In genomic region chr18:52160652-52161051, GRCh38 we compare ENCODE assay signal across 17 cellular contexts.
DNase-seq lines count a peak whose midpoint lies in the region; ATAC-seq and TF ChIP-seq lines count a peak whose summit lies in the region.
"Had no signal": no experiment of that assay in that cellular context is flagged by ENCODE, and none has a peak within 500 bp of the region (broad histone marks: within the 10 kb centered on the region; RNA-seq: fewer than 3 reads in every experiment).

No MANE protein-coding gene starts in this region.

- H3F3A ChIP-seq in PC-9 (ENCODE audit: insufficient read depth, low read depth): peaks cover 18% of the 10 kb centered on the region

- TF ChIP-seq CTCF in PC-9 (conservative IDR thresholded peaks at IDR 0.05) (no peak), esophagus squamous epithelium (IDR thresholded peaks at IDR 0.05) (no peak), GM10248 (IDR thresholded peaks at IDR 0.05; ENCODE audit: control extremely low read depth, extremely low read depth, low read depth, missing control alignments) (no peak)

- H3K4me3 ChIP-seq in PC-9: no peak overlapping the region
- no peak overlapping the region for H3K4me3 ChIP-seq in mesodermal cell (ENCODE audit: extremely low read depth, insufficient read depth, low read length, poor library complexity, severe bottlenecking)
- H3K4me3 ChIP-seq in esophagus squamous epithelium: no peak overlapping the region
- H3K4me3 ChIP-seq: BLaER1, gastrocnemius medialis, SK-N-MC, uterus had no signal

- H2AFZ ChIP-seq in PC-9: no peak overlapping the region

- TF ChIP-seq POLR2A in esophagus squamous epithelium (IDR thresholded peaks at IDR 0.05): no peak

- H3K79me2 ChIP-seq in PC-9 (ENCODE audit: low read depth): no peaks in the 10 kb centered on the region

- H3K9me3 ChIP-seq in PC-9 (ENCODE audit: insufficient read depth, low read depth) (peaks cover 51% of the 10 kb centered on the region), mesodermal cell (ENCODE audit: control insufficient read depth, low read length) (peaks cover 4% of the 10 kb centered on the region), esophagus squamous epithelium (peaks cover 0 to 15% (median 0%) of the 10 kb centered on the region in 3 donors)
- H3K9me3 ChIP-seq: gastrocnemius medialis, uterus had no signal

- H4K20me1 ChIP-seq in PC-9 (ENCODE audit: insufficient read depth): no peaks in the 10 kb centered on the region
- H4K20me1 ChIP-seq: BLaER1 had no signal

- intact Hi-C loops in PC-9 (cut with micrococcal nuclease; ENCODE audit: unreplicated experiment) (loop anchor here (1.0 kb wide), 1 partner anchor 10 kb away; no protein-coding TSS in a partner anchor), cardiac septum (cut with DNase I) (no loop called here), esophagus squamous epithelium (cut with DNase I) (no loop called here)

- POLR2A ChIA-PET in PC-9 (lab: Charles Lee; ENCODE audit: unreplicated experiment): interaction anchor here (0.5 kb wide), 1 partner anchor 174 kb away, joined by 3 read pairs; no protein-coding TSS in a partner anchor
- POLR2A ChIA-PET in GM10248 (lab: Yijun Ruan, JAX): no interaction called here

- H3K36me3 ChIP-seq in PC-9 (ENCODE audit: low read depth) (no peaks in the 10 kb centered on the region), mesodermal cell (ENCODE audit: control insufficient read depth, insufficient read depth, low read length) (no peaks in the 10 kb centered on the region), esophagus squamous epithelium (no peaks in the 10 kb centered on the region)
- H3K36me3 ChIP-seq: BLaER1, gastrocnemius medialis, uterus had no signal

- H3K27me3 ChIP-seq in PC-9 (ENCODE audit: insufficient read depth, low read depth) (no peaks in the 10 kb centered on the region), esophagus squamous epithelium (no peaks in the 10 kb centered on the region)
- H3K27me3 ChIP-seq: BLaER1, gastrocnemius medialis, uterus had no signal

- H3K4me1 ChIP-seq in PC-9 (replicated peaks; ENCODE audit: insufficient read depth) (peaks cover 35% of the 10 kb centered on the region), mesodermal cell (ENCODE audit: control insufficient read depth, insufficient read depth, low read length, poor library complexity, severe bottlenecking) (peaks cover 6% of the 10 kb centered on the region), esophagus squamous epithelium (no peaks in the 10 kb centered on the region)
- H3K4me1 ChIP-seq: BLaER1, gastrocnemius medialis, uterus had no signal

- 73 to 74% methylated on average over 2 of the region's 2 CpGs for WGBS in mesodermal cell (ENCODE audit: insufficient coverage in 2 of 2), 2 experiments
- WGBS in esophagus squamous epithelium, 2 donors: 47 to 49% methylated on average over 2 of the region's 2 CpGs

- DNase-seq in H4 (ENCODE audit: low spot score) (peak; percentile 27), PC-9 (peak; percentile 52 to 96), cardiac septum (ENCODE audit: low spot score) (no peak), Ammon's horn (ENCODE audit: low spot score) (no peak), esophagus squamous epithelium (lab: John Stamatoyannopoulos, UW) (no peak), GM10248 (ENCODE audit: extremely low spot score) (no peak)
- DNase-seq: effector CD8-positive, alpha-beta T cell; gastrocnemius medialis; kidney; NCI-H1092; stimulated activated naive CD8-positive, alpha-beta T cell treated with anti-CD3 and anti-CD28 coated beads, Interleukin-15, Interleukin-2, amounts not matched to agents 100 U/mL and 50 U/mL, for 24 hours; uterus had no signal

- H3K4me2 ChIP-seq in PC-9: peak overlapping the region; percentile 50
- H3K4me2 ChIP-seq: BLaER1 had no signal

- H3K9me2 ChIP-seq in PC-9 (ENCODE audit: insufficient read depth): no peaks in the 10 kb centered on the region

- H3K27ac ChIP-seq in PC-9 (peak overlapping the region; percentile 83), mesodermal cell (ENCODE audit: low read depth, low read length, severe bottlenecking) (peak overlapping the region; percentile 43), esophagus squamous epithelium (no peak overlapping the region)
- H3K27ac ChIP-seq: BLaER1, gastrocnemius medialis, SK-N-MC, uterus had no signal

- no TSS peak for BruUV-seq in PC-9 (replicated peaks; lab: Mats Ljungman, UMichigan)

- ATAC-seq in esophagus mucosa: peak; percentile 68
- ATAC-seq: gastrocnemius medialis; HepG2; stimulated activated naive CD8-positive, alpha-beta T cell treated with anti-CD3 and anti-CD28 coated beads, Interleukin-15, Interleukin-2, amounts not matched to agents 100 U/mL and 50 U/mL, for 24 hours had no signal

- CTCF ChIA-PET in PC-9 (lab: Charles Lee) (no interaction called here), GM10248 (lab: Yijun Ruan, JAX) (interaction anchor here (1.3 to 2.1 kb wide), 4 partner anchors 19 to 39 kb away, joined by 3 to 7 read pairs (median 3); no protein-coding TSS in a partner anchor)

Comparison
In these comparisons a context has a peak if more than half of its experiments do, and no peak if none do; other contexts are left out.
1. DNase-seq: peak in H4 (single experiment) and PC-9 (2 of 2); none in cardiac septum (single experiment), Ammon's horn (single experiment), esophagus squamous epithelium (single experiment) and GM10248 (single experiment).
2. H3K27ac ChIP-seq: peak in PC-9 (single experiment) and mesodermal cell (single experiment); none in esophagus squamous epithelium (0 of 4).